In the genomic region with DNA sequence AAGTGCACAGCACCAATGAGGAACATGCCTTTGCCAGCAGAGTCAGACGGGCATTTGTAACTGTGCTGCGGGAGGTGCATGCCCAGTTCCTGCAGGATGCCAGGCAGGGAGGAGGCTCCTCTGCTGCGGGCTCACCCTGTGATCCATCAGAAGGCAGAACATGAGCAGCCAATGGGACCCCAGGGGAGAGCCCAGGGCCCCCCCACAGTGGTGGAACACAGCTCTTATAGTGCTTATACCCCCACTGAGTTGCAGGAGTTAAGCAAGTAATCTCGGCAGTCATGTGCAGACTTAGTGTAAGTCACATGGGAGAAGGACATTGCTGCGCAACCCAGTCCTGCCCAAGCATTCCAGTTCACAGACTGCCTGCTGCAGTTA, we compare ENCODE assay signal across 17 cellular contexts.
DNase-seq lines count a peak whose midpoint lies in the region; ATAC-seq, FAIRE-seq and TF ChIP-seq lines count a peak whose summit lies in the region.
"Had no signal": no experiment of that assay in that cellular context is flagged by ENCODE, and none has a peak within 500 bp of the region (broad histone marks: within the 10 kb centered on the region; RNA-seq: fewer than 3 reads in every experiment).

No MANE protein-coding gene starts in this region.

- no peaks in the 10 kb centered on the region for H3K9me3 ChIP-seq in K562 (replicated peaks; ENCODE audit: control insufficient read depth, insufficient read depth, low read depth, low read length)
- H3K9me3 ChIP-seq in HepG2 (ENCODE audit: low read length) = peaks cover 21% of the 10 kb centered on the region
- H3K9me3 ChIP-seq in breast epithelium = no peaks in the 10 kb centered on the region
- H3K9me3 ChIP-seq: A549, HAP-1, MG63 had no signal

- H3K9ac ChIP-seq in K562 (ENCODE audit: insufficient read depth in 1 of 2, low read depth in 2 of 2, low read length in 2 of 2) = no peak overlapping the region
- no peak overlapping the region for H3K9ac ChIP-seq in HepG2 (ENCODE audit: insufficient read depth, low read depth, low read length)

- H3K27me3 ChIP-seq in K562 (ENCODE audit: control insufficient read depth in 2 of 2, insufficient read depth in 2 of 2, low read length in 2 of 2) = no peaks in the 10 kb centered on the region
- H3K27me3 ChIP-seq in HepG2 (ENCODE audit: control insufficient read depth in 1 of 2, insufficient read depth in 2 of 2, low read length in 2 of 2) = no peaks in the 10 kb centered on the region
- no peaks in the 10 kb centered on the region for H3K27me3 ChIP-seq in breast epithelium
- H3K27me3 ChIP-seq: MG63 had no signal

- no peak for TF ChIP-seq EP300 in K562 (IDR thresholded peaks at IDR 0.05; ENCODE audit: low read length)
- TF ChIP-seq EP300 in HepG2 (IDR thresholded peaks at IDR 0.05; ENCODE audit: low read depth in 2 of 2, low read length in 2 of 2) = no peak
- TF ChIP-seq EP300 in HepG2 (CRISPR knock-in tag; IDR thresholded peaks at IDR 0.05; ENCODE audit: borderline replicate concordance) = no peak

- H3K36me3 ChIP-seq in K562 (ENCODE audit: control insufficient read depth, insufficient read depth, low read length) (no peaks in the 10 kb centered on the region), HepG2 (replicated peaks in 1 of 2; ENCODE audit: control insufficient read depth in 1 of 2, insufficient read depth in 2 of 2, low read length in 2 of 2) (no peaks in the 10 kb centered on the region), breast epithelium (no peaks in the 10 kb centered on the region)
- H3K36me3 ChIP-seq: HAP-1, MG63 had no signal

- H3K9me3 Mint-ChIP-seq in stimulated activated effector memory CD8-positive, alpha-beta T cell treated with anti-CD3 and anti-CD28 coated beads, Interleukin-12 subunit alpha, Interleukin-12 subunit beta, amount 100 ng/mL, for 72 hours = no peaks in the 10 kb centered on the region

- TF ChIP-seq RAD21 in K562 (CRISPR knock-in tag; conservative IDR thresholded peaks at IDR 0.05 in 1 of 2, IDR thresholded peaks at IDR 0.05 in 1 of 2) (no peak), HepG2 (CRISPR knock-in tag; IDR thresholded peaks at IDR 0.05) (no peak)

- H3K4me1 ChIP-seq in K562 (replicated peaks in 1 of 2; ENCODE audit: control insufficient read depth in 2 of 2, insufficient read depth in 2 of 2, low read length in 2 of 2) = no peaks in the 10 kb centered on the region
- H3K4me1 ChIP-seq in HepG2 (ENCODE audit: insufficient read depth, low read length) = no peaks in the 10 kb centered on the region
- no peaks in the 10 kb centered on the region for H3K4me1 ChIP-seq in breast epithelium
- H3K4me1 ChIP-seq: A549, HAP-1 had no signal

- no peaks in the 10 kb centered on the region for H3K9me1 ChIP-seq in K562 (ENCODE audit: control insufficient read depth, insufficient read depth, low read length)

- DNase-seq in NCI-H146 (lab: John Stamatoyannopoulos, UW) (peak; percentile 49), K562 (ENCODE audit: extremely low read depth in 1 of 4, low spot score in 3 of 4) (no peak), HepG2 (ENCODE audit: low spot score) (no peak), breast epithelium (ENCODE audit: low spot score in 2 of 2) (no peak), RKO (ENCODE audit: low spot score) (no peak)
- DNase-seq in stimulated activated effector memory CD8-positive, alpha-beta T cell treated with anti-CD3 and anti-CD28 coated beads, Interleukin-12 subunit alpha, Interleukin-12 subunit beta, amount 100 ng/mL, for 72 hours (ENCODE audit: low spot score in 2 of 2) = no peak
- DNase-seq: Karpas-422, MG63, NCI-H1092, NCI-H187, NCI-H446 treated with DMSO at 0.1 percent for 48 hours, PC-9 had no signal

- H3K4me1 Mint-ChIP-seq in stimulated activated effector memory CD8-positive, alpha-beta T cell treated with anti-CD3 and anti-CD28 coated beads, Interleukin-12 subunit alpha, Interleukin-12 subunit beta, amount 100 ng/mL, for 72 hours = no peaks in the 10 kb centered on the region
- H3K4me1 Mint-ChIP-seq: CD14-positive monocyte had no signal

- intact Hi-C loops in K562 (cut with micrococcal nuclease) (no loop called here), HepG2 (cut with micrococcal nuclease; ENCODE audit: unreplicated experiment) (no loop called here), breast epithelium (cut with DNase I; ENCODE audit: low total_unique reads) (no loop called here)

- H3K27ac Mint-ChIP-seq in stimulated activated effector memory CD8-positive, alpha-beta T cell treated with anti-CD3 and anti-CD28 coated beads, Interleukin-12 subunit alpha, Interleukin-12 subunit beta, amount 100 ng/mL, for 72 hours = no peak overlapping the region
- H3K27ac Mint-ChIP-seq: CD14-positive monocyte had no signal

- CTCF ChIA-PET in K562 (lab: Yijun Ruan, JAX; ENCODE audit: low intra/inter-chr PET ratio) = no interaction called here
- CTCF ChIA-PET in HepG2 (lab: Yijun Ruan, JAX; ENCODE audit: low intra/inter-chr PET ratio, low total read pairs) = no interaction called here

- peak; percentile 51 for ATAC-seq in K562
- ATAC-seq in HepG2 = peak; percentile 26; the same call in 2 of the 3 replicates
- ATAC-seq in stimulated activated effector memory CD8-positive, alpha-beta T cell treated with anti-CD3 and anti-CD28 coated beads, Interleukin-12 subunit alpha, Interleukin-12 subunit beta, amount 100 ng/mL, for 72 hours = peak; percentile 9
- ATAC-seq in GM18867 (IDR thresholded peaks at IDR 0.05; ENCODE audit: unreplicated experiment) = no peak

- H2AFZ ChIP-seq in K562 (ENCODE audit: low read depth, low read length) (no peak overlapping the region), HepG2 (ENCODE audit: low read length) (no peak overlapping the region)
- H2AFZ ChIP-seq: PC-9 had no signal

- no peak overlapping the region for H3K4me3 Mint-ChIP-seq in stimulated activated effector memory CD8-positive, alpha-beta T cell treated with anti-CD3 and anti-CD28 coated beads, Interleukin-12 subunit alpha, Interleukin-12 subunit beta, amount 100 ng/mL, for 72 hours

- in situ Hi-C loops in K562 (cut with MboI) (no loop called here), HepG2 (cut with HindIII; ENCODE audit: extremely low pct_ligation_motif_present, low pct_unique_long_range_greater_than_20kb) (no loop called here)

- no peaks in the 10 kb centered on the region for H4K20me1 ChIP-seq in K562 (replicated peaks; ENCODE audit: control insufficient read depth, insufficient read depth, low read length)
- no peaks in the 10 kb centered on the region for H4K20me1 ChIP-seq in HepG2 (ENCODE audit: insufficient read depth, low read length)

- H3K4me3 ChIP-seq in K562 (no peak overlapping the region), HepG2 (replicated peaks in 1 of 3; ENCODE audit: insufficient read depth in 1 of 3, low read depth in 2 of 3, low read length in 3 of 3) (no peak overlapping the region), breast epithelium (peak overlapping the region in 1 of 3 donors; percentile 33)
- H3K4me3 ChIP-seq: A549, HAP-1, MG63, PC-9 had no signal

- no peak for TF ChIP-seq CTCF in K562 (IDR thresholded peaks at IDR 0.05 in 2 of 3, conservative IDR thresholded peaks at IDR 0.05 in 1 of 3; ENCODE audit: insufficient read depth in 2 of 3, low read depth in 1 of 3, low read length in 3 of 3)
- TF ChIP-seq CTCF in HepG2 (CRISPR knock-in tag; IDR thresholded peaks at IDR 0.05) = no peak
- no peak for TF ChIP-seq CTCF in breast epithelium (IDR thresholded peaks at IDR 0.05)

- BruUV-seq in K562 (replicated peaks; lab: Mats Ljungman, UMichigan) (no TSS peak), HepG2 (replicated peaks; lab: Mats Ljungman, UMichigan) (no TSS peak)

- POLR2A ChIA-PET in K562 (lab: Yijun Ruan, JAX) (no interaction called here), HepG2 (lab: Yijun Ruan, JAX) (no interaction called here)

- FAIRE-seq in K562 (lab: Jason Lieb, UNC) = no peak
- FAIRE-seq in HepG2 (lab: Jason Lieb, UNC) = no peak
- FAIRE-seq: A549, GM12892 had no signal

- 3% methylated on average over 5 of the region's 5 CpGs for WGBS in K562 (ENCODE audit: insufficient coverage, low coverage, missing lambda C conversion rate)
- WGBS in HepG2 (ENCODE audit: low lambda C conversion rate) = 100% methylated on average over 1 of the region's 5 CpGs

- no peak overlapping the region for H3K4me2 ChIP-seq in K562 (ENCODE audit: insufficient read depth, low read length)
- 0 out of 2 replicates have a peak overlapping the region, but pooled peaks have one; percentile 11 for H3K4me2 ChIP-seq in HepG2 (ENCODE audit: low read depth, low read length)
- H3K4me2 ChIP-seq: A549, PC-9 had no signal

- H3K79me2 ChIP-seq in K562 (ENCODE audit: control insufficient read depth, insufficient read depth, low read length) = no peaks in the 10 kb centered on the region
- no peaks in the 10 kb centered on the region for H3K79me2 ChIP-seq in HepG2 (ENCODE audit: insufficient read depth, low read length)

- no peak for TF ChIP-seq POLR2A in K562 (conservative IDR thresholded peaks at IDR 0.05)
- no peak for TF ChIP-seq POLR2A in HepG2 (IDR thresholded peaks at IDR 0.05; ENCODE audit: insufficient read depth in 1 of 2, low read depth in 2 of 2, low read length in 2 of 2)
- no peak for TF ChIP-seq POLR2A in breast epithelium (IDR thresholded peaks at IDR 0.05)

- H3K27ac ChIP-seq in K562 (ENCODE audit: extremely low read depth, low read depth, low read length) (no peak overlapping the region), HepG2 (ENCODE audit: extremely low read length, insufficient read depth, low read length) (no peak overlapping the region), breast epithelium (no peak overlapping the region)
- H3K27ac ChIP-seq: PC-9 had no signal

- no peaks in the 10 kb centered on the region for H3K36me3 Mint-ChIP-seq in stimulated activated effector memory CD8-positive, alpha-beta T cell treated with anti-CD3 and anti-CD28 coated beads, Interleukin-12 subunit alpha, Interleukin-12 subunit beta, amount 100 ng/mL, for 72 hours
- H3K36me3 Mint-ChIP-seq: CD14-positive monocyte had no signal

TF ChIP-seq in K562, 482 proteins besides CTCF, POLR2A, EP300 and RAD21 (continues in another document):
- no peak for TF ChIP-seq ZKSCAN3 (CRISPR knock-in tag; IDR thresholded peaks at IDR 0.05)
- no peak for TF ChIP-seq MEF2D (tag; conservative IDR thresholded peaks at IDR 0.05; ENCODE audit: low read depth)
- TF ChIP-seq ASH1L (IDR thresholded peaks at IDR 0.05; ENCODE audit: borderline replicate concordance, low read depth, partially characterized antibody) = no peak
- no peak for TF ChIP-seq PHF20 (IDR thresholded peaks at IDR 0.05; ENCODE audit: partially characterized antibody)
- no peak for TF ChIP-seq SMARCB1 (IDR thresholded peaks at IDR 0.05; ENCODE audit: insufficient read length, low read depth)
- TF ChIP-seq RFX7 (CRISPR knock-in tag; IDR thresholded peaks at IDR 0.05) = no peak

TF ChIP-seq in HepG2, 621 proteins besides CTCF, POLR2A, EP300 and RAD21 (continues in another document):
- TF ChIP-seq ZNF672 (CRISPR knock-in tag; IDR thresholded peaks at IDR 0.05) (no peak), ARID2 (CRISPR knock-in tag; IDR thresholded peaks at IDR 0.05; ENCODE audit: borderline replicate concordance) (no peak), CENPT (CRISPR knock-in tag; IDR thresholded peaks at IDR 0.05; ENCODE audit: low read depth) (no peak), PTBP1 (IDR thresholded peaks at IDR 0.05; ENCODE audit: low read depth, low read length, poor library complexity, severe bottlenecking) (no peak), MXI1 (IDR thresholded peaks at IDR 0.05; ENCODE audit: borderline replicate concordance, low read depth, low read length) (no peak), RELA (CRISPR knock-in tag; IDR thresholded peaks at IDR 0.05) (no peak), ZNF292 (CRISPR knock-in tag; IDR thresholded peaks at IDR 0.05; ENCODE audit: borderline replicate concordance, low read depth) (no peak)
